Comparison of ENCODE assay signal across 23 cellular contexts in genomic region chr13:45775401-45775963, GRCh38.
"Had no signal": no experiment of that assay in that cellular context is flagged by ENCODE, and none has a peak within 500 bp of the region (broad histone marks: within the 10 kb centered on the region; RNA-seq: fewer than 3 reads in every experiment).

No MANE protein-coding gene starts in this region.

- H3K9me3 Mint-ChIP-seq: activated T-cell treated with anti-CD3 and anti-CD28 coated beads, Interleukin-2, amount 50 U/mL, for 4 hours; activated T-helper 2 cell treated with anti-CD3 and anti-CD28 coated beads, Interferon-gamma antibody, Interleukin-2, Interleukin-4, amounts not matched to agents 10 μg/mL and 5 μg/mL and 100 μg/mL, durations not matched to agents 14 hours and 24 hours and 36 hours; central memory CD8-positive, alpha-beta T cell had no signal

- ATAC-seq: activated CD4-positive, alpha-beta T cell treated with anti-CD3 and anti-CD28 coated beads for 36 hours; activated T-cell treated with anti-CD3 and anti-CD28 coated beads, Interleukin-2, amount 50 U/mL, for 4 hours; left lung; naive thymus-derived CD4-positive, alpha-beta T cell had no signal

- H3K36me3 Mint-ChIP-seq: activated naive CD8-positive, alpha-beta T cell treated with anti-CD3 and anti-CD28 coated beads for 36 hours; type B pancreatic cell had no signal

- H3K4me3 Mint-ChIP-seq: activated B cell treated with CpG ODN at 0.5 μM for 24 hours; activated CD4-positive, alpha-beta T cell treated with anti-CD3 and anti-CD28 coated beads for 36 hours; activated naive CD8-positive, alpha-beta T cell treated with anti-CD3 and anti-CD28 coated beads for 36 hours; activated T-cell treated with anti-CD3 and anti-CD28 coated beads, Interleukin-2, amount 50 U/mL, for 4 hours; central memory CD8-positive, alpha-beta T cell; naive thymus-derived CD4-positive, alpha-beta T cell; type B pancreatic cell had no signal

- H3K36me3 ChIP-seq: left lung, prostate gland, spleen, thoracic aorta, vagina had no signal

- H3K27ac ChIP-seq: epithelial cell of prostate, left lung, prostate gland, spleen, thoracic aorta, vagina had no signal

- H3K4me1 Mint-ChIP-seq: activated B cell treated with CpG ODN at 0.5 μM for 24 hours; activated CD4-positive, alpha-beta T cell treated with anti-CD3 and anti-CD28 coated beads for 36 hours; activated naive CD8-positive, alpha-beta T cell treated with anti-CD3 and anti-CD28 coated beads for 36 hours; central memory CD8-positive, alpha-beta T cell; naive thymus-derived CD4-positive, alpha-beta T cell had no signal

- DNase-seq: activated B cell treated with CpG ODN at 0.5 μM for 24 hours; activated CD4-positive, alpha-beta T cell treated with anti-CD3 and anti-CD28 coated beads for 36 hours; activated CD4-positive, alpha-beta T cell treated with anti-CD3 and anti-CD28 coated beads, Interleukin-2, amount 50 U/mL, for 4 hours; activated CD8-positive, alpha-beta memory T cell treated with anti-CD3 and anti-CD28 coated beads for 24 hours; activated CD8-positive, alpha-beta memory T cell treated with anti-CD3 and anti-CD28 coated beads, Interleukin-2, amount 50 U/mL, for 48 hours; activated naive CD4-positive, alpha-beta T cell treated with Interleukin-2 at 50 U/mL for 16 hours; activated naive CD8-positive, alpha-beta T cell treated with anti-CD3 and anti-CD28 coated beads for 36 hours; activated T-cell treated with anti-CD3 and anti-CD28 coated beads, Interleukin-2, amount 50 U/mL, for 4 hours; kidney glomerular epithelial cell; left lung; naive thymus-derived CD4-positive, alpha-beta T cell; spleen; stimulated activated CD4-positive, alpha-beta T cell treated with anti-CD3 and anti-CD28 coated beads, Interleukin-4, amount 100 ng/mL, for 24 hours; stimulated activated naive CD4-positive, alpha-beta T cell treated with Interleukin-2 at 50 U/mL for 16 hours; T-helper 9 cell had no signal

- H3K27me3 ChIP-seq: left lung, spleen, vagina had no signal

- H3K27me3 Mint-ChIP-seq: activated CD4-positive, alpha-beta T cell treated with anti-CD3 and anti-CD28 coated beads for 36 hours; activated naive CD8-positive, alpha-beta T cell treated with anti-CD3 and anti-CD28 coated beads for 36 hours had no signal

- H3K4me1 ChIP-seq: left lung, prostate gland, spleen, vagina had no signal

- H3K9me3 ChIP-seq: left lung, prostate gland, spleen, thoracic aorta, vagina had no signal

- H3K4me3 ChIP-seq: left lung, lung, prostate gland, spleen, thoracic aorta, vagina had no signal

- H3K27ac Mint-ChIP-seq: activated B cell treated with CpG ODN at 0.5 μM for 24 hours; activated CD4-positive, alpha-beta T cell treated with anti-CD3 and anti-CD28 coated beads for 36 hours; activated naive CD8-positive, alpha-beta T cell treated with anti-CD3 and anti-CD28 coated beads for 36 hours; activated T-helper 2 cell treated with anti-CD3 and anti-CD28 coated beads, Interferon-gamma antibody, Interleukin-2, Interleukin-4, amounts not matched to agents 10 μg/mL and 5 μg/mL and 100 μg/mL, durations not matched to agents 14 hours and 24 hours and 36 hours; naive thymus-derived CD4-positive, alpha-beta T cell; type B pancreatic cell had no signal
